31 cellular contexts compared by ENCODE assay signal in genomic region chr21:44699502-44700001, GRCh38. TPM values are rescaled to one million over a fixed set of nuclear protein-coding genes. Genes with fewer than 3 reads are reported as not detected.
DNase-seq lines count a peak whose midpoint lies in the region; ATAC-seq, FAIRE-seq and TF ChIP-seq lines count a peak whose summit lies in the region.
"Had no signal": no experiment of that assay in that cellular context is flagged by ENCODE, and none has a peak within 500 bp of the region (broad histone marks: within the 10 kb centered on the region; RNA-seq: fewer than 3 reads in every experiment).

No MANE protein-coding gene starts in this region.

- H3K4me2 ChIP-seq in neural progenitor cell: no peak overlapping the region

- no peak overlapping the region for H3K4me3 Mint-ChIP-seq in natural killer cell treated with Interleukin-12 subunit alpha and Interleukin-12 subunit beta and Interleukin-15 and Interleukin-18, amount 100 ng/mL, for 72 hours
- H3K4me3 Mint-ChIP-seq in natural killer cell (no peak overlapping the region), neural progenitor cell (no peak overlapping the region)
- H3K4me3 Mint-ChIP-seq: activated B cell treated with CpG ODN at 0.5 μM for 24 hours; activated naive CD8-positive, alpha-beta T cell treated with anti-CD3 and anti-CD28 coated beads for 36 hours; activated T-helper 17 cell treated with anti-CD3 and anti-CD28 coated beads, Interleukin-2, amount 50 U/mL, for 72 hours had no signal

- H3K9me3 ChIP-seq in WERI-Rb-1 (ENCODE audit: severe bottlenecking): no peaks in the 10 kb centered on the region
- H3K9me3 ChIP-seq in neural progenitor cell (ENCODE audit: low read depth): no peaks in the 10 kb centered on the region
- H3K9me3 ChIP-seq in pancreas: no peaks in the 10 kb centered on the region
- H3K9me3 ChIP-seq: Peyer's patch, prostate gland, sigmoid colon, stomach, tibial artery had no signal

- H3K27me3 ChIP-seq in WERI-Rb-1 (ENCODE audit: insufficient read depth, low read depth, severe bottlenecking): no peaks in the 10 kb centered on the region
- peaks cover 25% of the 10 kb centered on the region for H3K27me3 ChIP-seq in neural progenitor cell
- peaks cover 0 to 7% (median 0%) of the 10 kb centered on the region in 4 donors for H3K27me3 ChIP-seq in pancreas
- H3K27me3 ChIP-seq: Peyer's patch had no signal

- H3F3A ChIP-seq in neural progenitor cell (ENCODE audit: low read depth): no peaks in the 10 kb centered on the region

- no peaks in the 10 kb centered on the region for H3K36me3 Mint-ChIP-seq in natural killer cell treated with Interleukin-12 subunit alpha and Interleukin-12 subunit beta and Interleukin-15 and Interleukin-18, amount 100 ng/mL, for 72 hours
- H3K36me3 Mint-ChIP-seq in natural killer cell (no peaks in the 10 kb centered on the region), neural progenitor cell (no peaks in the 10 kb centered on the region)
- H3K36me3 Mint-ChIP-seq: activated naive CD8-positive, alpha-beta T cell treated with anti-CD3 and anti-CD28 coated beads for 36 hours had no signal

- no peak for ATAC-seq in natural killer cell treated with Interleukin-12 subunit alpha and Interleukin-12 subunit beta and Interleukin-15 and Interleukin-18, amount 100 ng/mL, for 72 hours
- no peak for ATAC-seq in natural killer cell
- no peak for ATAC-seq in GM21515 (IDR thresholded peaks at IDR 0.05; ENCODE audit: unreplicated experiment)
- no peak for ATAC-seq in pancreas
- ATAC-seq in HG03135 (IDR thresholded peaks at IDR 0.05; ENCODE audit: unreplicated experiment): no peak
- ATAC-seq: activated T-helper 17 cell treated with anti-CD3 and anti-CD28 coated beads, Interleukin-2, amount 50 U/mL, for 72 hours; HepG2; left cardiac atrium had no signal

- H3K27ac ChIP-seq in WERI-Rb-1: no peak overlapping the region
- no peak overlapping the region for H3K27ac ChIP-seq in neural progenitor cell
- H3K27ac ChIP-seq in pancreas: no peak overlapping the region
- H3K27ac ChIP-seq: BLaER1, Peyer's patch, prostate gland, sigmoid colon, stomach, tibial artery had no signal

- H3K9ac ChIP-seq in neural progenitor cell: no peak overlapping the region
- H3K9ac ChIP-seq: BLaER1 had no signal

- H3K4me3 ChIP-seq in WERI-Rb-1 (ENCODE audit: low read depth, low read length) (no peak overlapping the region), neural progenitor cell (no peak overlapping the region), pancreas (no peak overlapping the region)
- H3K4me3 ChIP-seq: BLaER1, Peyer's patch, prostate gland, sigmoid colon, stomach, tibial artery had no signal

- H4K20me1 ChIP-seq in neural progenitor cell (ENCODE audit: low read depth): no peaks in the 10 kb centered on the region
- H4K20me1 ChIP-seq: BLaER1 had no signal

- intact Hi-C loops in natural killer cell (cut with micrococcal nuclease): no loop called here
- intact Hi-C loops in pancreas (cut with DNase I): no loop called here

- H3K79me2 ChIP-seq in neural progenitor cell (ENCODE audit: low read depth): no peaks in the 10 kb centered on the region

- peaks cover 60 to 63% of the 10 kb centered on the region in 2 donors for H3K27me3 Mint-ChIP-seq in natural killer cell treated with Interleukin-12 subunit alpha and Interleukin-12 subunit beta and Interleukin-15 and Interleukin-18, amount 100 ng/mL, for 72 hours
- H3K27me3 Mint-ChIP-seq in natural killer cell (ENCODE audit: low read depth in 2 of 2) (peaks cover 62 to 77% of the 10 kb centered on the region in 2 donors), neural progenitor cell (ENCODE audit: insufficient read depth, low read depth) (peaks cover 46% of the 10 kb centered on the region)

- H3K4me1 ChIP-seq in neural progenitor cell (peaks cover 31% of the 10 kb centered on the region), pancreas (no peaks in the 10 kb centered on the region)
- H3K4me1 ChIP-seq: Peyer's patch, prostate gland, sigmoid colon, stomach, tibial artery had no signal

- 36 to 52% methylated on average over 17 of the region's 17 CpGs for WGBS in pancreas, 2 donors

- H2AFZ ChIP-seq in neural progenitor cell (replicated peaks): peak overlapping the region; percentile 40

- H3K27ac Mint-ChIP-seq in natural killer cell treated with Interleukin-12 subunit alpha and Interleukin-12 subunit beta and Interleukin-15 and Interleukin-18, amount 100 ng/mL, for 72 hours: no peak overlapping the region
- no peak overlapping the region for H3K27ac Mint-ChIP-seq in natural killer cell
- peak overlapping the region; percentile 71 for H3K27ac Mint-ChIP-seq in neural progenitor cell
- H3K27ac Mint-ChIP-seq: activated B cell treated with CpG ODN at 0.5 μM for 24 hours; activated naive CD8-positive, alpha-beta T cell treated with anti-CD3 and anti-CD28 coated beads for 36 hours; activated T-helper 17 cell treated with anti-CD3 and anti-CD28 coated beads, Interleukin-2, amount 50 U/mL, for 72 hours had no signal

- TF ChIP-seq CTCF in natural killer cell (IDR thresholded peaks at IDR 0.05) (no peak), WERI-Rb-1 (IDR thresholded peaks at IDR 0.05; ENCODE audit: low read depth, low read length) (no peak), neural progenitor cell (IDR thresholded peaks at IDR 0.05) (no peak), pancreas (IDR thresholded peaks at IDR 0.05) (no peak)

- H3K36me3 ChIP-seq in WERI-Rb-1 (no peaks in the 10 kb centered on the region), neural progenitor cell (no peaks in the 10 kb centered on the region), pancreas (no peaks in the 10 kb centered on the region)
- H3K36me3 ChIP-seq: BLaER1, Peyer's patch, prostate gland, sigmoid colon, stomach, tibial artery had no signal

- no peaks in the 10 kb centered on the region for H3K9me3 Mint-ChIP-seq in natural killer cell treated with Interleukin-12 subunit alpha and Interleukin-12 subunit beta and Interleukin-15 and Interleukin-18, amount 100 ng/mL, for 72 hours
- H3K9me3 Mint-ChIP-seq in natural killer cell: no peaks in the 10 kb centered on the region
- H3K9me3 Mint-ChIP-seq in neural progenitor cell: peaks cover 3% of the 10 kb centered on the region
- H3K9me3 Mint-ChIP-seq: activated B cell treated with CpG ODN at 0.5 μM for 24 hours; activated naive CD8-positive, alpha-beta T cell treated with anti-CD3 and anti-CD28 coated beads for 36 hours; activated T-helper 17 cell treated with anti-CD3 and anti-CD28 coated beads, Interleukin-2, amount 50 U/mL, for 72 hours had no signal

- DNase-seq in natural killer cell treated with Interleukin-12 subunit alpha and Interleukin-12 subunit beta and Interleukin-15 and Interleukin-18, amount 100 ng/mL, for 72 hours (ENCODE audit: low spot score): peak; percentile 32
- DNase-seq in natural killer cell (no peak), WERI-Rb-1 (peak; percentile 6), neural progenitor cell (ENCODE audit: low spot score) (no peak), pancreas (no peak)
- DNase-seq: activated B cell treated with CpG ODN at 0.5 μM for 24 hours; activated CD4-positive, alpha-beta T cell treated with anti-CD3 and anti-CD28 coated beads, Interleukin-2, amount 50 U/mL, for 4 hours; activated naive CD8-positive, alpha-beta T cell treated with anti-CD3 and anti-CD28 coated beads for 36 hours; aorta; DMS153; effector CD4-positive, alpha-beta T cell; hypothalamus; Karpas-422; left cardiac atrium; NCI-H1436 treated with DMSO at 0.1 percent for 48 hours; Peyer's patch; sigmoid colon; stimulated activated CD4-positive, alpha-beta T cell treated with anti-CD3 and anti-CD28 coated beads, Interleukin-12 subunit alpha, Interleukin-12 subunit beta, amount 100 ng/mL, for 4 hours; stimulated activated CD4-positive, alpha-beta T cell treated with anti-CD3 and anti-CD28 coated beads, Interleukin-2, amount 100 ng/mL, for 48 hours; stomach; T1000 had no signal

- peaks cover 0 to 11% of the 10 kb centered on the region in 2 donors for H3K4me1 Mint-ChIP-seq in natural killer cell treated with Interleukin-12 subunit alpha and Interleukin-12 subunit beta and Interleukin-15 and Interleukin-18, amount 100 ng/mL, for 72 hours (ENCODE audit: low read depth in 2 of 2)
- H3K4me1 Mint-ChIP-seq in natural killer cell: peaks cover 0 to 17% of the 10 kb centered on the region in 2 donors
- peaks cover 56% of the 10 kb centered on the region for H3K4me1 Mint-ChIP-seq in neural progenitor cell
- H3K4me1 Mint-ChIP-seq: activated B cell treated with CpG ODN at 0.5 μM for 24 hours had no signal

- no peak for FAIRE-seq in pancreas (lab: Jason Lieb, UNC)
- FAIRE-seq: colon, GM12891, HepG2 had no signal

RNA-seq across cellular contexts. Expression of gene KRTAP10-12, which starts 2.6 kb away (rescaled TPM):
- total RNA-seq in natural killer cell treated with Interleukin-12 subunit alpha and Interleukin-12 subunit beta and Interleukin-15 and Interleukin-18, amount 100 ng/mL, for 72 hours: not detected
- not detected for total RNA-seq in natural killer cell
- not detected in 2 replicates for total RNA-seq in neural progenitor cell (ENCODE audit: low replicate concordance)
- total RNA-seq in pancreas: not detected
- not detected for polyA plus RNA-seq in pancreas
- total RNA-seq: activated B cell treated with CpG ODN at 0.5 μM for 24 hours; activated naive CD8-positive, alpha-beta T cell treated with anti-CD3 and anti-CD28 coated beads for 36 hours; activated T-helper 17 cell treated with anti-CD3 and anti-CD28 coated beads, Interleukin-2, amount 50 U/mL, for 72 hours; aorta; glomerular endothelial cell; HepG2; left cardiac atrium; Peyer's patch; prostate gland; sigmoid colon; stomach had no signal
- polyA plus RNA-seq: aorta, HepG2, sigmoid colon, stomach had no signal

RNA-seq across cellular contexts. Expression of gene TSPEAR, which starts 11.8 kb away (rescaled TPM):
- total RNA-seq in natural killer cell treated with Interleukin-12 subunit alpha and Interleukin-12 subunit beta and Interleukin-15 and Interleukin-18, amount 100 ng/mL, for 72 hours: not detected
- not detected for total RNA-seq in natural killer cell
- total RNA-seq in neural progenitor cell (ENCODE audit: low replicate concordance): not detected in 2 replicates
- total RNA-seq in pancreas: under 1 TPM in 5 of 6 donors, not detected in 1; 0.05 to 0.31 (median 0.17) TPM
- polyA plus RNA-seq in pancreas: 1 to 10 TPM in 1 of 2 donors, under 1 TPM in 1; 0.42 to 1.4 TPM
- total RNA-seq: activated B cell treated with CpG ODN at 0.5 μM for 24 hours; activated naive CD8-positive, alpha-beta T cell treated with anti-CD3 and anti-CD28 coated beads for 36 hours; aorta; sigmoid colon had no signal
- polyA plus RNA-seq: aorta had no signal

RNA-seq across cellular contexts. Expression of gene KRTAP12-1, which starts 17.6 kb away (rescaled TPM):
- total RNA-seq in natural killer cell treated with Interleukin-12 subunit alpha and Interleukin-12 subunit beta and Interleukin-15 and Interleukin-18, amount 100 ng/mL, for 72 hours: not detected
- not detected for total RNA-seq in natural killer cell
- total RNA-seq in neural progenitor cell (ENCODE audit: low replicate concordance): not detected in 2 replicates
- not detected for total RNA-seq in pancreas
- not detected for polyA plus RNA-seq in pancreas
- total RNA-seq: activated B cell treated with CpG ODN at 0.5 μM for 24 hours; activated naive CD8-positive, alpha-beta T cell treated with anti-CD3 and anti-CD28 coated beads for 36 hours; activated T-helper 17 cell treated with anti-CD3 and anti-CD28 coated beads, Interleukin-2, amount 50 U/mL, for 72 hours; aorta; glomerular endothelial cell; HepG2; left cardiac atrium; Peyer's patch; prostate gland; sigmoid colon had no signal
- polyA plus RNA-seq: aorta, HepG2, sigmoid colon, stomach had no signal

RNA-seq across cellular contexts. Expression of gene KRTAP12-2, which starts 32.8 kb away (rescaled TPM):
- not detected for total RNA-seq in natural killer cell treated with Interleukin-12 subunit alpha and Interleukin-12 subunit beta and Interleukin-15 and Interleukin-18, amount 100 ng/mL, for 72 hours
- total RNA-seq in natural killer cell: not detected
- total RNA-seq in neural progenitor cell (ENCODE audit: low replicate concordance): not detected in 2 replicates
- total RNA-seq in pancreas: not detected
- polyA plus RNA-seq in pancreas: not detected
- total RNA-seq: activated B cell treated with CpG ODN at 0.5 μM for 24 hours; activated naive CD8-positive, alpha-beta T cell treated with anti-CD3 and anti-CD28 coated beads for 36 hours; activated T-helper 17 cell treated with anti-CD3 and anti-CD28 coated beads, Interleukin-2, amount 50 U/mL, for 72 hours; aorta; glomerular endothelial cell; HepG2; left cardiac atrium; Peyer's patch; prostate gland; sigmoid colon; stomach had no signal
- polyA plus RNA-seq: aorta, HepG2, sigmoid colon, stomach had no signal

RNA-seq across cellular contexts. Expression of gene KRTAP12-3, which starts 41.8 kb away (rescaled TPM):
- not detected for total RNA-seq in natural killer cell treated with Interleukin-12 subunit alpha and Interleukin-12 subunit beta and Interleukin-15 and Interleukin-18, amount 100 ng/mL, for 72 hours
- 1 to 10 TPM in 2 of 3 donors, not detected in 1; 1.0 to 1.1 TPM for total RNA-seq in natural killer cell
- not detected in 2 replicates for total RNA-seq in neural progenitor cell (ENCODE audit: low replicate concordance)
- not detected for total RNA-seq in pancreas
- polyA plus RNA-seq in pancreas: not detected
- total RNA-seq: activated B cell treated with CpG ODN at 0.5 μM for 24 hours; activated naive CD8-positive, alpha-beta T cell treated with anti-CD3 and anti-CD28 coated beads for 36 hours; activated T-helper 17 cell treated with anti-CD3 and anti-CD28 coated beads, Interleukin-2, amount 50 U/mL, for 72 hours; aorta; glomerular endothelial cell; HepG2; left cardiac atrium; Peyer's patch; prostate gland; sigmoid colon; stomach had no signal
- polyA plus RNA-seq: aorta, HepG2, sigmoid colon, stomach had no signal

Comparison
In these comparisons a context has a peak if more than half of its experiments do, and no peak if none do; other contexts are left out.
1. DNase-seq: peak in natural killer cell treated with Interleukin-12 subunit alpha and Interleukin-12 subunit beta and Interleukin-15 and Interleukin-18, amount 100 ng/mL, for 72 hours (single experiment) and WERI-Rb-1 (single experiment); none in natural killer cell (single experiment), neural progenitor cell (single experiment) and pancreas (0 of 6).